Comparison of ENCODE assay signal across 24 cellular contexts in the genomic region with DNA sequence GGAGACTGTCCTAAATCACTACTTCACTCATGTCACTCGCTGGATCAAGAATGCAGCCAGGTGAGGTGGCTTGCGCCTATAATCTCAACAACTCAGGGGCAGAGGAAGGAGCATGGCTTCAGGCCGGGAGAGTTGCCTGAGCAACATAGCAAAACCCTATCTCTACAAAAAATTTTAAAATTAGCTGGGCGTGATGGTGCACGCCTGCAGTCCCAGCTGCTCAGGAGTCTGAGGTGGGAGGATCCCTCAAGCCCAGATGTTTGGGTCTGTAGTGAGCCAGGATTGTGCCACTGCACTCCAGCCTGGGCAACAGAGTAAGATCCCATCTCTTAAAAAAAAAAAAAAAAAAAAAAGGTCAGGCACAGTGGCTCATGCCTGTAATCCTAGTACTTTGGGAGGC. TPM values are rescaled to one million over a fixed set of nuclear protein-coding genes. Genes with fewer than 3 reads are reported as not detected.
"Had no signal": no experiment of that assay in that cellular context is flagged by ENCODE, and none has a peak within 500 bp of the region (broad histone marks: within the 10 kb centered on the region; RNA-seq: fewer than 3 reads in every experiment).

No MANE protein-coding gene starts in this region.

- H3K4me3 Mint-ChIP-seq: activated B cell treated with CpG ODN at 0.5 μM for 24 hours; activated CD8-positive, alpha-beta T cell treated with anti-CD3 and anti-CD28 coated beads for 36 hours; activated T-cell treated with anti-CD3 and anti-CD28 coated beads, Interleukin-2, amount 50 U/mL, for 4 hours; nephron; stimulated activated naive B cell treated with anti-CD40 and anti-IgM and Interleukin-4, amounts not matched to agents 10 μg/mL and 1 μg/mL and 100 μg/mL, for 72 hours had no signal

- H3K36me3 Mint-ChIP-seq: activated naive CD4-positive, alpha-beta T cell treated with anti-CD3 and anti-CD28 coated beads, Interleukin-2, amount 50 U/mL, for 72 hours had no signal

- H3K27ac Mint-ChIP-seq: activated B cell treated with CpG ODN at 0.5 μM for 24 hours; activated CD8-positive, alpha-beta T cell treated with anti-CD3 and anti-CD28 coated beads for 36 hours; activated naive CD4-positive, alpha-beta T cell treated with anti-CD3 and anti-CD28 coated beads, Interleukin-2, amount 50 U/mL, for 72 hours; activated T-helper 17 cell treated with anti-CD3 and anti-CD28 coated beads, Interleukin-2, amount 50 U/mL, for 72 hours; nephron; stimulated activated naive B cell treated with anti-CD40 and anti-IgM and Interleukin-4, amounts not matched to agents 10 μg/mL and 1 μg/mL and 100 μg/mL, for 72 hours had no signal

- H3K27me3 Mint-ChIP-seq: activated B cell treated with CpG ODN at 0.5 μM for 24 hours; activated T-helper 17 cell treated with anti-CD3 and anti-CD28 coated beads, Interleukin-2, amount 50 U/mL, for 72 hours; stimulated activated naive B cell treated with anti-CD40 and anti-IgM and Interleukin-4, amounts not matched to agents 10 μg/mL and 1 μg/mL and 100 μg/mL, for 72 hours had no signal

- DNase-seq: activated B cell treated with CpG ODN at 0.5 μM for 24 hours; activated CD4-positive, alpha-beta T cell treated with anti-CD3 and anti-CD28 coated beads, Interleukin-2, amount 50 U/mL, for 1 hour; activated CD8-positive, alpha-beta T cell treated with anti-CD3 and anti-CD28 coated beads for 36 hours; activated T-cell treated with anti-CD3 and anti-CD28 coated beads, Interleukin-2, amount 50 U/mL, for 4 hours; anterior cingulate cortex; colonic mucosa; effector CD8-positive, alpha-beta T cell; erythroblast; head of caudate nucleus; hippocampal formation; mesenchymal stem cell; psoas muscle; sigmoid colon; small intestine; stimulated activated CD4-positive, alpha-beta T cell treated with anti-CD3 and anti-CD28 coated beads, Interleukin-1b, Interleukin-23, amount 100 ng/mL, for 48 hours; stimulated activated naive B cell treated with anti-CD40 and anti-IgM and Interleukin-4, amounts not matched to agents 10 μg/mL and 1 μg/mL and 100 μg/mL, for 72 hours; stomach; thyroid gland had no signal

- ATAC-seq: psoas muscle had no signal

- H3K4me1 Mint-ChIP-seq: nephron had no signal

- H3K9me3 Mint-ChIP-seq: activated B cell treated with CpG ODN at 0.5 μM for 24 hours; activated CD8-positive, alpha-beta T cell treated with anti-CD3 and anti-CD28 coated beads for 36 hours; activated naive CD4-positive, alpha-beta T cell treated with anti-CD3 and anti-CD28 coated beads, Interleukin-2, amount 50 U/mL, for 72 hours; activated T-cell treated with anti-CD3 and anti-CD28 coated beads, Interleukin-2, amount 50 U/mL, for 4 hours; activated T-helper 17 cell treated with anti-CD3 and anti-CD28 coated beads, Interleukin-2, amount 50 U/mL, for 72 hours; nephron had no signal

RNA-seq across cellular contexts. Expression of a gene that starts 59.7 kb away (rescaled TPM):
- total RNA-seq: bronchial epithelial cell, dermis microvascular lymphatic vessel endothelial cell, kidney epithelial cell had no signal
